ENCODE assay signal across 10 cellular contexts in genomic region chrX:109270580-109271484, GRCh38.
DNase-seq lines count a peak whose midpoint lies in the region; ATAC-seq, FAIRE-seq and TF ChIP-seq lines count a peak whose summit lies in the region.
"Had no signal": no experiment of that assay in that cellular context is flagged by ENCODE, and none has a peak within 500 bp of the region (broad histone marks: within the 10 kb centered on the region; RNA-seq: fewer than 3 reads in every experiment).

No MANE protein-coding gene starts in this region.

- no peaks in the 10 kb centered on the region; the same call in 1 of the 2 replicates for H3K27me3 Mint-ChIP-seq in HFFc6 (ENCODE audit: insufficient read depth)

- no peaks in the 10 kb centered on the region for H3K27me3 ChIP-seq in brain microvascular endothelial cell (replicated peaks)
- H3K27me3 ChIP-seq in testis: no peaks in the 10 kb centered on the region

- H3K27ac Mint-ChIP-seq in HFFc6: no peak overlapping the region
- H3K27ac Mint-ChIP-seq: dendritic cell treated with granulocyte-macrophage colony-stimulating factor and Interleukin-4, amounts not matched to agents 40 ng/mL and 50 ng/mL, for 4 days had no signal

- H3K4me3 Mint-ChIP-seq in HFFc6: no peak overlapping the region
- H3K4me3 Mint-ChIP-seq: dendritic cell treated with granulocyte-macrophage colony-stimulating factor and Interleukin-4, amounts not matched to agents 40 ng/mL and 50 ng/mL, for 4 days had no signal

- peak; percentile 95 for ATAC-seq in GM21576 (IDR thresholded peaks at IDR 0.05; ENCODE audit: unreplicated experiment)
- ATAC-seq in SK-N-SH treated with all-trans-retinoic acid at 6 μM for 48 hours: no peak

- H3K4me3 ChIP-seq in brain microvascular endothelial cell (ENCODE audit: low read depth, low read length): no peak overlapping the region
- no peak overlapping the region for H3K4me3 ChIP-seq in testis

- no peak for TF ChIP-seq POLR2A in testis (IDR thresholded peaks at IDR 0.05)

- H3K27ac ChIP-seq in brain microvascular endothelial cell: no peak overlapping the region
- H3K27ac ChIP-seq in testis: no peak overlapping the region

- no peaks in the 10 kb centered on the region for H3K9me3 ChIP-seq in testis

- DNase-seq in GM18507 (ENCODE audit: extremely low spot score, insufficient read length, low read depth) (peak; percentile 22), HPDE6-E6E7 (ENCODE audit: extremely low spot score) (peak; percentile 47), brain microvascular endothelial cell (peak; percentile 55), HFFc6 (no peak), NCI-H2107 (lab: John Stamatoyannopoulos, UW) (no peak), testis (no peak)
- DNase-seq: IMR-90 had no signal

- intact Hi-C loops in testis (cut with DNase I; ENCODE audit: low total_unique reads): no loop called here

- H3K36me3 ChIP-seq in brain microvascular endothelial cell (replicated peaks) (no peaks in the 10 kb centered on the region), testis (ENCODE audit: low read depth, missing control alignments) (no peaks in the 10 kb centered on the region)

- H3K9me3 Mint-ChIP-seq in HFFc6: peaks cover 14% of the 10 kb centered on the region
- H3K9me3 Mint-ChIP-seq: dendritic cell treated with granulocyte-macrophage colony-stimulating factor and Interleukin-4, amounts not matched to agents 40 ng/mL and 50 ng/mL, for 4 days had no signal

- in situ Hi-C loops in brain microvascular endothelial cell (cut with HindIII; ENCODE audit: low pct_ligation_motif_present, low sequenced_read_pairs): no loop called here

- FAIRE-seq in GM18507 (lab: Jason Lieb, UNC): peak; percentile 100

- 6 to 30% methylated on average over 2 of the region's 2 CpGs for WGBS in testis, 2 donors

- no peaks in the 10 kb centered on the region for H3K4me1 ChIP-seq in testis

- TF ChIP-seq CTCF in brain microvascular endothelial cell (IDR thresholded peaks at IDR 0.05; ENCODE audit: low read depth, low read length, missing control alignments): no peak
- no peak for TF ChIP-seq CTCF in HFFc6 (IDR thresholded peaks at IDR 0.05)
- TF ChIP-seq CTCF in testis (IDR thresholded peaks at IDR 0.05): no peak

- H3K36me3 Mint-ChIP-seq in HFFc6 (ENCODE audit: low read depth): no peaks in the 10 kb centered on the region

- H3K4me1 Mint-ChIP-seq in HFFc6 (ENCODE audit: low read depth): no peaks in the 10 kb centered on the region

TF ChIP-seq in SK-N-SH treated with all-trans-retinoic acid at 6 μM for 48 hours, 23 proteins besides CTCF, POLR2A, EP300 and RAD21:
- TF ChIP-seq RARB (CRISPR knock-in tag; IDR thresholded peaks at IDR 0.05): no peak
- TF ChIP-seq ZNF8 (CRISPR knock-in tag; IDR thresholded peaks at IDR 0.05): no peak
- TF ChIP-seq CSRNP3 (CRISPR knock-in tag; IDR thresholded peaks at IDR 0.05): no peak
- TF ChIP-seq ARNTL (CRISPR knock-in tag; IDR thresholded peaks at IDR 0.05; ENCODE audit: borderline replicate concordance, low read depth): no peak
- no peak for TF ChIP-seq TSHZ2 (CRISPR knock-in tag; IDR thresholded peaks at IDR 0.05)
- TF ChIP-seq ZC3H10 (CRISPR knock-in tag; IDR thresholded peaks at IDR 0.05): no peak
- no peak for TF ChIP-seq ZFP3 (CRISPR knock-in tag; IDR thresholded peaks at IDR 0.05)
- no peak for TF ChIP-seq PPARA (CRISPR knock-in tag; IDR thresholded peaks at IDR 0.05; ENCODE audit: borderline replicate concordance)
- no peak for TF ChIP-seq ZNF70 (CRISPR knock-in tag; IDR thresholded peaks at IDR 0.05)
- TF ChIP-seq TOX (CRISPR knock-in tag; IDR thresholded peaks at IDR 0.05; ENCODE audit: borderline replicate concordance): no peak

Comparison
In these comparisons a context has a peak if more than half of its experiments do, and no peak if none do; other contexts are left out.
1. DNase-seq: peak in GM18507 (single experiment), HPDE6-E6E7 (single experiment) and brain microvascular endothelial cell (single experiment); none in HFFc6 (single experiment), NCI-H2107 (single experiment) and testis (single experiment).